ENCODE assay signal across 26 cellular contexts in the genomic region with DNA sequence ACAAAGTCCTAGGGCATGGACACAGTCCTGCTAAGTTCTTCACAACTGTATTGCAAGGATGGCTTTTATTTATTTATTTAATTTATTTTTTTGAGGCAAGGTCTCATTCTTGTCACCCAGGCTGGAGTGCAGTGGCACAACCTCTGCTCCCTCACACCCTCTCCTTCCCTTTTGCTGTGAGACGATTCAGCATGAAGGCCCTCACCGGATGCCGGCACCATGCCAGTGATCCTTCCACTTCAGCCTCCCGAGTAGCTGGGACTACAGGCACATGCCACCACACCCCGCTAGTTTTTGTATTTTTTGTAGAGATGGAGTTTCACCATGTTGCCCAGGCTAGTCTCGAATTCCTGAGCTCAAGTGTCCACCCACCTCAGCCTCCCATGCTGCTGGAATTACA.
"Had no signal": no experiment of that assay in that cellular context is flagged by ENCODE, and none has a peak within 500 bp of the region (broad histone marks: within the 10 kb centered on the region; RNA-seq: fewer than 3 reads in every experiment).

No MANE protein-coding gene starts in this region.

- H3K27ac Mint-ChIP-seq: nephron, neural progenitor cell, progenitor cell of endocrine pancreas had no signal

- H3K27me3 Mint-ChIP-seq: effector memory CD8-positive, alpha-beta T cell; naive thymus-derived CD4-positive, alpha-beta T cell; progenitor cell of endocrine pancreas; stimulated activated naive CD8-positive, alpha-beta T cell treated with anti-CD3 and anti-CD28 coated beads, Interleukin-15, Interleukin-2, amounts not matched to agents 100 ng/mL and 50 ng/mL, for 24 hours had no signal

- DNase-seq: cortex of kidney; effector memory CD8-positive, alpha-beta T cell; erythroblast; esophagus squamous epithelium; foreskin melanocyte; glutamatergic neuron; heart right ventricle; hippocampal formation; left cardiac atrium; left lung; mesendoderm; midbrain; naive thymus-derived CD4-positive, alpha-beta T cell; right lobe of liver; small intestine; stimulated activated CD4-positive, alpha-beta T cell treated with anti-CD3 and anti-CD28 coated beads, Interleukin-15, amount 100 ng/mL, for 24 hours; stimulated activated CD4-positive, alpha-beta T cell treated with anti-CD3 and anti-CD28 coated beads, Interleukin-4, amount 100 ng/mL, for 1 hour; stimulated activated CD8-positive, alpha-beta memory T cell treated with anti-CD3 and anti-CD28 coated beads, Interleukin-4, amount 100 ng/mL, for 48 hours; upper lobe of left lung had no signal

- H3K27me3 ChIP-seq: esophagus squamous epithelium, heart right ventricle, left lung, neural progenitor cell, right lobe of liver, tibial nerve, upper lobe of left lung had no signal

- H3K4me3 ChIP-seq: esophagus squamous epithelium, heart right ventricle, left lung, neural progenitor cell, right lobe of liver, thoracic aorta, tibial nerve, upper lobe of left lung had no signal

- H3K4me3 Mint-ChIP-seq: effector memory CD8-positive, alpha-beta T cell; naive thymus-derived CD4-positive, alpha-beta T cell; nephron; neural progenitor cell; stimulated activated naive CD8-positive, alpha-beta T cell treated with anti-CD3 and anti-CD28 coated beads, Interleukin-15, Interleukin-2, amounts not matched to agents 100 ng/mL and 50 ng/mL, for 24 hours had no signal

- H3K4me1 Mint-ChIP-seq: neural progenitor cell had no signal

- H3K36me3 ChIP-seq: neural progenitor cell had no signal

- H3K4me1 ChIP-seq: esophagus squamous epithelium, heart right ventricle, left lung, neural progenitor cell, parathyroid adenoma, right lobe of liver, tibial nerve, upper lobe of left lung had no signal

- ATAC-seq: effector memory CD8-positive, alpha-beta T cell; heart right ventricle; left cardiac atrium; left lung; naive thymus-derived CD4-positive, alpha-beta T cell; right lobe of liver had no signal

- H3K9me3 ChIP-seq: esophagus squamous epithelium, heart right ventricle, left lung, right lobe of liver, thoracic aorta, tibial nerve, upper lobe of left lung had no signal

- H3K27ac ChIP-seq: esophagus squamous epithelium, heart right ventricle, left lung, neural progenitor cell, parathyroid adenoma, right lobe of liver, thoracic aorta, tibial nerve, upper lobe of left lung had no signal

- H3K9me3 Mint-ChIP-seq: effector memory CD8-positive, alpha-beta T cell; naive thymus-derived CD4-positive, alpha-beta T cell; nephron; neural progenitor cell; stimulated activated naive CD8-positive, alpha-beta T cell treated with anti-CD3 and anti-CD28 coated beads, Interleukin-15, Interleukin-2, amounts not matched to agents 100 ng/mL and 50 ng/mL, for 24 hours had no signal
